ENCODE assay signal across 8 cellular contexts in the genomic region with DNA sequence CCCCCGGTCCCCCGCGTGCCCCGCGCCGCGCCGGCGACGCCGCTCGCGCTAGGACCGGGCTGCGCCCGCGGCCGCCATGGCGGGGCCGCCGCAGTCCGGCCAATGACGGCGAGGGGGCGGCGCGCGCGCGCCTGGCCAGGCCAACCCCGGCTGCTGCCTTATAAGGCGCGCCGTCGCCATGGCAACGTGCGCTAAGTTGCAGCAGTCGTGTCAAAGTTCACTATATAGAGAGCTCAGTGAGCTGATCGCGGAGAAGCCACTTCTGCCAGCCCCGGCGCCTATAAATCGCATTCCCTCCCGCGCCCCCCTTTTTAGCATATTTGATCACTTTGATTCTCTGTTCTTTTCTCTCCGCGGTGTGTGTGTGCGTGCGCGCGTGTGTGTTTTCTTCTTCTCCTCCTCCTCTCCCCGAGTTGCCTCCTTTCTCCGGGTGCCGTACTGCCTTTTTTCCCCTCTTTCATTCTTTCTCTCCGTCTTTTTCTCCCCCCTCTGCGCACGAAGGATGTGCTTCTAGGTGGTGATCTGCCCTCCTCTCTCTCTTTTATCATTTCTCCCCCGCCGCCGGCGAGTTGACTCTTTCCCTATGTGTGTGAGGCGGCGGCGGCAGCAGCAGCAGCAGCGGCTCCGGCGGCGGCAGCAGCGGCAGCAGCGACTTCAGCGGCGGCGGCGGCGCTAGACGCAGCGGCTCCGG. TPM values are rescaled to one million over a fixed set of nuclear protein-coding genes. Genes with fewer than 3 reads are reported as not detected.
DNase-seq lines count a peak whose midpoint lies in the region; ATAC-seq and TF ChIP-seq lines count a peak whose summit lies in the region.

Gene NR2F2 (plus strand): TSS at position 251 of the 691 bp plus-strand sequence. CDS start 1,406 bp downstream, outside the sequence.

- H3K4me3 ChIP-seq in BJ (ENCODE audit: low read depth, low read length) (peak within 1 kb of the TSS; percentile 66), neural progenitor cell (peak within 1 kb of the TSS; percentile 94), upper lobe of left lung (peak within 1 kb of the TSS; percentile 62 to 78 (median 66))

- ATAC-seq in GM19351 (IDR thresholded peaks at IDR 0.05; ENCODE audit: unreplicated experiment) (peak; percentile 71), HG03565 (IDR thresholded peaks at IDR 0.05; ENCODE audit: unreplicated experiment) (peak; percentile 78), upper lobe of left lung (ENCODE audit: low FRiP score in 2 of 2) (peak; percentile 84 to 89)
- ATAC-seq in activated naive CD4-positive, alpha-beta T cell treated with anti-CD3 and anti-CD28 coated beads, Interleukin-2, amount 50 U/mL, for 72 hours = peak; percentile 33 to 95

- peak within 1 kb of the TSS; percentile 98 for H3K4me3 Mint-ChIP-seq in neural progenitor cell

- CTCF ChIA-PET in BJ (lab: Yijun Ruan, JAX) = interaction anchor here (0.8 to 0.9 kb wide), 2 partner anchors 68 to 952 kb away, joined by 3 to 4 read pairs; no protein-coding TSS in a partner anchor

- H3K27me3 ChIP-seq in BJ (ENCODE audit: control insufficient read depth, insufficient read depth, low read length) (no peaks in the 10 kb centered on the region), neural progenitor cell (peaks cover 57% of the 10 kb centered on the region), upper lobe of left lung (peaks cover 0 to 8% (median 5%) of the 10 kb centered on the region in 4 donors)

- peaks cover 51% of the 10 kb centered on the region for H4K20me1 ChIP-seq in neural progenitor cell (ENCODE audit: low read depth)

- H3K4me1 Mint-ChIP-seq in neural progenitor cell = peaks cover 33% of the 10 kb centered on the region

- H3K9me3 ChIP-seq in neural progenitor cell (ENCODE audit: low read depth) = no peaks in the 10 kb centered on the region
- no peaks in the 10 kb centered on the region for H3K9me3 ChIP-seq in upper lobe of left lung

- H3K36me3 Mint-ChIP-seq in activated naive CD4-positive, alpha-beta T cell treated with anti-CD3 and anti-CD28 coated beads, Interleukin-2, amount 50 U/mL, for 72 hours = peaks cover 7 to 56% of the 10 kb centered on the region in 2 donors
- peaks cover 32% of the 10 kb centered on the region for H3K36me3 Mint-ChIP-seq in neural progenitor cell

- H3F3A ChIP-seq in neural progenitor cell (ENCODE audit: low read depth) = peaks cover 68% of the 10 kb centered on the region

- peaks cover 0 to 11% of the 10 kb centered on the region in 2 donors for H3K9me3 Mint-ChIP-seq in activated naive CD4-positive, alpha-beta T cell treated with anti-CD3 and anti-CD28 coated beads, Interleukin-2, amount 50 U/mL, for 72 hours
- peaks cover 4% of the 10 kb centered on the region for H3K9me3 Mint-ChIP-seq in neural progenitor cell

- H2AFZ ChIP-seq in neural progenitor cell (replicated peaks) = peak within 1 kb of the TSS; percentile 43

- TF ChIP-seq EP300 in upper lobe of left lung (IDR thresholded peaks at IDR 0.05) = peak in 1 of 4 donors; percentile 20

- peak within 1 kb of the TSS; percentile 98 for H3K4me2 ChIP-seq in neural progenitor cell

- peak within 1 kb of the TSS in 1 of 2 donors; percentile 93 for H3K27ac Mint-ChIP-seq in activated naive CD4-positive, alpha-beta T cell treated with anti-CD3 and anti-CD28 coated beads, Interleukin-2, amount 50 U/mL, for 72 hours
- H3K27ac Mint-ChIP-seq in neural progenitor cell = peak within 1 kb of the TSS; percentile 98

- peak within 1 kb of the TSS; percentile 58 for H3K9ac ChIP-seq in neural progenitor cell

- H3K4me1 ChIP-seq in neural progenitor cell (peaks cover 31% of the 10 kb centered on the region), upper lobe of left lung (peaks cover 8 to 34% (median 14%) of the 10 kb centered on the region in 4 donors)

- H3K27ac ChIP-seq in neural progenitor cell (peak within 1 kb of the TSS; percentile 92), upper lobe of left lung (peak within 1 kb of the TSS; percentile 89 to 94 (median 94))

- POLR2A ChIA-PET in BJ (lab: Charles Lee) = interaction anchor here (0.6 to 1.0 kb wide), 6 partner anchors 10 to 284 kb away, joined by 4 to 15 read pairs (median 8); no protein-coding TSS in a partner anchor

- peak in 3 of 4 donors; percentile 46 to 91 (median 86) for TF ChIP-seq POLR2A in upper lobe of left lung (IDR thresholded peaks at IDR 0.05)

- H3K36me3 ChIP-seq in BJ (ENCODE audit: control insufficient read depth, insufficient read depth, low read length) (peaks cover 18% of the 10 kb centered on the region), neural progenitor cell (peaks cover 1% of the 10 kb centered on the region), upper lobe of left lung (peaks cover 0 to 17% (median 0%) of the 10 kb centered on the region in 4 donors)

- WGBS in upper lobe of left lung, 2 donors = 0 to 1% methylated on average over 53 of the region's 78 CpGs

- peaks cover 24% of the 10 kb centered on the region for H3K27me3 Mint-ChIP-seq in neural progenitor cell (ENCODE audit: insufficient read depth, low read depth)

- TF ChIP-seq CTCF in BJ (IDR thresholded peaks at IDR 0.05; ENCODE audit: insufficient read depth, low read depth, low read length) = no peak
- no peak for TF ChIP-seq CTCF in neural progenitor cell (IDR thresholded peaks at IDR 0.05)
- no peak for TF ChIP-seq CTCF in upper lobe of left lung (IDR thresholded peaks at IDR 0.05)

- H3K79me2 ChIP-seq in neural progenitor cell (ENCODE audit: low read depth) = peaks cover 94% of the 10 kb centered on the region

- peak; percentile 89 for DNase-seq in BJ (ENCODE audit: low read depth)
- peak; percentile 70 for DNase-seq in NCI-H748 treated with DMSO at 0.1 percent for 48 hours (lab: John Stamatoyannopoulos, UW)
- DNase-seq in activated naive CD4-positive, alpha-beta T cell treated with anti-CD3 and anti-CD28 coated beads, Interleukin-2, amount 50 U/mL, for 72 hours (ENCODE audit: low spot score in 2 of 2) = peak in 1 of 2 donors; percentile 63
- peak; percentile 49 for DNase-seq in germinal center (ENCODE audit: low spot score)
- peak; percentile 100 for DNase-seq in neural progenitor cell (ENCODE audit: low spot score)
- peak; percentile 98 for DNase-seq in upper lobe of left lung

RNA-seq across cellular contexts. Expression of gene NR2F2, which starts in this region (rescaled TPM):
- polyA plus RNA-seq in BJ (2011; rRNA removed) = 47.0 and 50.0 TPM in 2 replicates
- polyA minus RNA-seq in BJ (2011; rRNA and poly(A)+ RNA removed) = 54.5 and 63.5 TPM in 2 replicates
- not detected for total RNA-seq in activated naive CD4-positive, alpha-beta T cell treated with anti-CD3 and anti-CD28 coated beads, Interleukin-2, amount 50 U/mL, for 72 hours
- total RNA-seq in neural progenitor cell (ENCODE audit: low replicate concordance) (24.6 and 32.1 TPM in 2 replicates), upper lobe of left lung (10 to 100 TPM; 10.8 to 64.7 (median 30.1) TPM)

Comparison
In these comparisons a context has a peak if more than half of its experiments do, and no peak if none do; other contexts are left out.
1. RNA of gene NR2F2 (total RNA-seq): 24.6 to 32.1 TPM in neural progenitor cell and 10.8 to 64.7 TPM in upper lobe of left lung; not detected in activated naive CD4-positive, alpha-beta T cell treated with anti-CD3 and anti-CD28 coated beads, Interleukin-2, amount 50 U/mL, for 72 hours; every median in the first group is over 10 times any median in the second.
2. Peak in ATAC-seq in activated naive CD4-positive, alpha-beta T cell treated with anti-CD3 and anti-CD28 coated beads, Interleukin-2, amount 50 U/mL, for 72 hours; RNA of the gene not detected or under 1 TPM.
3. Peak in every context shown above with its lines, with median percentiles within 50 percentile points of each other: H3K4me3 ChIP-seq and ATAC-seq.